9 cellular contexts compared by ENCODE assay signal in genomic region chr22:30301995-30302809, GRCh38. TPM values are rescaled to one million over a fixed set of nuclear protein-coding genes. Genes with fewer than 3 reads are reported as not detected.
DNase-seq lines count a peak whose midpoint lies in the region; ATAC-seq and TF ChIP-seq lines count a peak whose summit lies in the region.
"Had no signal": no experiment of that assay in that cellular context is flagged by ENCODE, and none has a peak within 500 bp of the region (broad histone marks: within the 10 kb centered on the region; RNA-seq: fewer than 3 reads in every experiment).

No MANE protein-coding gene starts in this region.

- peaks cover 31% of the 10 kb centered on the region for H3K79me2 ChIP-seq in hepatocyte

- no peak for ATAC-seq in GM21360 (IDR thresholded peaks at IDR 0.05; ENCODE audit: unreplicated experiment)

- peaks cover 26% of the 10 kb centered on the region for H3K4me1 ChIP-seq in hepatocyte (ENCODE audit: insufficient read depth)

- no peaks in the 10 kb centered on the region for H3K9me3 Mint-ChIP-seq in activated CD4-positive, alpha-beta T cell treated with anti-CD3 and anti-CD28 coated beads, Interleukin-2, amount 10 ng/mL, durations not matched to agents 24 days and 14 days
- H3K9me3 Mint-ChIP-seq in activated T-helper 2 cell treated with anti-CD3 and anti-CD28 coated beads, Interferon-gamma antibody, Interleukin-2, Interleukin-4, amounts not matched to agents 10 μg/mL and 5 μg/mL and 100 μg/mL, durations not matched to agents 14 hours and 24 hours and 36 hours, result no peaks in the 10 kb centered on the region

- no peaks in the 10 kb centered on the region for H3K9me3 ChIP-seq in hepatocyte (ENCODE audit: low read depth)
- H3K9me3 ChIP-seq: A549 had no signal

- TF ChIP-seq CTCF in hepatocyte (IDR thresholded peaks at IDR 0.05; ENCODE audit: poor library complexity), result no peak

- H4K20me1 ChIP-seq in hepatocyte (ENCODE audit: insufficient read depth, poor library complexity, severe bottlenecking), result peaks cover 10% of the 10 kb centered on the region

- peaks cover 29% of the 10 kb centered on the region for H3K36me3 Mint-ChIP-seq in activated CD4-positive, alpha-beta T cell treated with anti-CD3 and anti-CD28 coated beads, Interleukin-2, amount 10 ng/mL, durations not matched to agents 24 days and 14 days (ENCODE audit: low read depth)
- peaks cover 56% of the 10 kb centered on the region for H3K36me3 Mint-ChIP-seq in activated T-helper 2 cell treated with anti-CD3 and anti-CD28 coated beads, Interferon-gamma antibody, Interleukin-2, Interleukin-4, amounts not matched to agents 10 μg/mL and 5 μg/mL and 100 μg/mL, durations not matched to agents 14 hours and 24 hours and 36 hours (ENCODE audit: low read depth)

- H3K4me2 ChIP-seq in hepatocyte, result no peak overlapping the region
- H3K4me2 ChIP-seq: A549 had no signal

- intact Hi-C loops in activated CD4-positive, alpha-beta T cell treated with anti-CD3 and anti-CD28 coated beads, Interleukin-2, amount 10 ng/mL, durations not matched to agents 24 days and 14 days (cut with micrococcal nuclease), result no loop called here
- intact Hi-C loops in activated T-helper 2 cell treated with anti-CD3 and anti-CD28 coated beads, Interferon-gamma antibody, Interleukin-2, Interleukin-4, amounts not matched to agents 10 μg/mL and 5 μg/mL and 100 μg/mL, durations not matched to agents 14 hours and 24 hours and 36 hours (cut with micrococcal nuclease), result no loop called here

- peak; percentile 71 for DNase-seq in activated CD4-positive, alpha-beta T cell treated with anti-CD3 and anti-CD28 coated beads, Interleukin-2, amount 10 ng/mL, durations not matched to agents 24 days and 14 days
- no peak for DNase-seq in activated CD4-positive, alpha-beta T cell treated with anti-CD3 and anti-CD28 coated beads, Interleukin-2, amount 50 U/mL, for 4 hours
- DNase-seq in activated T-helper 2 cell treated with anti-CD3 and anti-CD28 coated beads, Interferon-gamma antibody, Interleukin-2, Interleukin-4, amounts not matched to agents 10 μg/mL and 5 μg/mL and 100 μg/mL, durations not matched to agents 14 hours and 24 hours and 36 hours (ENCODE audit: low spot score), result no peak
- peak; percentile 63 for DNase-seq in hepatocyte (ENCODE audit: low spot score)
- DNase-seq in stromal cell of bone marrow (ENCODE audit: low read depth), result peak; percentile 69
- DNase-seq in NCI-H1092 treated with DMSO at 0.1 percent for 48 hours (lab: John Stamatoyannopoulos, UW), result no peak
- DNase-seq in stimulated activated naive CD4-positive, alpha-beta T cell (lab: John Stamatoyannopoulos, UW), result no peak

- no peak overlapping the region for H3K4me3 ChIP-seq in hepatocyte
- H3K4me3 ChIP-seq: A549 had no signal

- H3K27ac Mint-ChIP-seq in activated CD4-positive, alpha-beta T cell treated with anti-CD3 and anti-CD28 coated beads, Interleukin-2, amount 10 ng/mL, durations not matched to agents 24 days and 14 days, result peak overlapping the region; percentile 87
- peak overlapping the region; percentile 90 for H3K27ac Mint-ChIP-seq in activated T-helper 2 cell treated with anti-CD3 and anti-CD28 coated beads, Interferon-gamma antibody, Interleukin-2, Interleukin-4, amounts not matched to agents 10 μg/mL and 5 μg/mL and 100 μg/mL, durations not matched to agents 14 hours and 24 hours and 36 hours

- H2AFZ ChIP-seq in hepatocyte, result no peak overlapping the region

- 65% methylated on average over 8 of the region's 9 CpGs for WGBS in hepatocyte (ENCODE audit: low lambda C conversion rate, missing lambda C conversion rate)

- H3K36me3 ChIP-seq in hepatocyte (replicated peaks; ENCODE audit: insufficient read depth, low read depth), result no peaks in the 10 kb centered on the region

- no peaks in the 10 kb centered on the region for H3K27me3 ChIP-seq in hepatocyte

- H3K4me1 Mint-ChIP-seq in activated CD4-positive, alpha-beta T cell treated with anti-CD3 and anti-CD28 coated beads, Interleukin-2, amount 10 ng/mL, durations not matched to agents 24 days and 14 days, result peaks cover 76% of the 10 kb centered on the region
- H3K4me1 Mint-ChIP-seq in activated T-helper 2 cell treated with anti-CD3 and anti-CD28 coated beads, Interferon-gamma antibody, Interleukin-2, Interleukin-4, amounts not matched to agents 10 μg/mL and 5 μg/mL and 100 μg/mL, durations not matched to agents 14 hours and 24 hours and 36 hours (ENCODE audit: low read depth), result peaks cover 70% of the 10 kb centered on the region

- no peaks in the 10 kb centered on the region for H3K9me2 ChIP-seq in hepatocyte (replicated peaks; ENCODE audit: insufficient read depth)

- no peaks in the 10 kb centered on the region for H3K27me3 Mint-ChIP-seq in activated CD4-positive, alpha-beta T cell treated with anti-CD3 and anti-CD28 coated beads, Interleukin-2, amount 10 ng/mL, durations not matched to agents 24 days and 14 days
- H3K27me3 Mint-ChIP-seq in activated T-helper 2 cell treated with anti-CD3 and anti-CD28 coated beads, Interferon-gamma antibody, Interleukin-2, Interleukin-4, amounts not matched to agents 10 μg/mL and 5 μg/mL and 100 μg/mL, durations not matched to agents 14 hours and 24 hours and 36 hours (ENCODE audit: low read depth), result no peaks in the 10 kb centered on the region

- peak overlapping the region; percentile 55 for H3K4me3 Mint-ChIP-seq in activated CD4-positive, alpha-beta T cell treated with anti-CD3 and anti-CD28 coated beads, Interleukin-2, amount 10 ng/mL, durations not matched to agents 24 days and 14 days
- peak overlapping the region; percentile 4 for H3K4me3 Mint-ChIP-seq in activated T-helper 2 cell treated with anti-CD3 and anti-CD28 coated beads, Interferon-gamma antibody, Interleukin-2, Interleukin-4, amounts not matched to agents 10 μg/mL and 5 μg/mL and 100 μg/mL, durations not matched to agents 14 hours and 24 hours and 36 hours (ENCODE audit: low read depth)

- peak overlapping the region; percentile 73 for H3K27ac ChIP-seq in hepatocyte

RNA-seq across cellular contexts. Expression of gene CASTOR1, which starts 12.9 kb away (rescaled TPM):
- total RNA-seq in activated CD4-positive, alpha-beta T cell treated with anti-CD3 and anti-CD28 coated beads, Interleukin-2, amount 10 ng/mL, durations not matched to agents 24 days and 14 days, result 4.7 and 7.3 TPM in 2 replicates
- total RNA-seq in activated T-helper 2 cell treated with anti-CD3 and anti-CD28 coated beads, Interferon-gamma antibody, Interleukin-2, Interleukin-4, amounts not matched to agents 10 μg/mL and 5 μg/mL and 100 μg/mL, durations not matched to agents 14 hours and 24 hours and 36 hours, result 11.1 TPM in 2 replicates
- total RNA-seq in hepatocyte, result 30.9 and 48.0 TPM in 2 replicates
- 43.5 and 53.5 TPM in 2 replicates for polyA plus RNA-seq in hepatocyte

RNA-seq across cellular contexts. Expression of gene TBC1D10A, which starts 24.5 kb away (rescaled TPM):
- total RNA-seq in activated CD4-positive, alpha-beta T cell treated with anti-CD3 and anti-CD28 coated beads, Interleukin-2, amount 10 ng/mL, durations not matched to agents 24 days and 14 days, result 18.9 and 19.3 TPM in 2 replicates
- 26.8 and 29.4 TPM in 2 replicates for total RNA-seq in activated T-helper 2 cell treated with anti-CD3 and anti-CD28 coated beads, Interferon-gamma antibody, Interleukin-2, Interleukin-4, amounts not matched to agents 10 μg/mL and 5 μg/mL and 100 μg/mL, durations not matched to agents 14 hours and 24 hours and 36 hours
- total RNA-seq in hepatocyte, result 15.7 and 23.4 TPM in 2 replicates
- polyA plus RNA-seq in hepatocyte, result 38.7 and 39.9 TPM in 2 replicates

RNA-seq across cellular contexts. Expression of gene OSM, which starts 35.6 kb away (rescaled TPM):
- 61.0 and 62.8 TPM in 2 replicates for total RNA-seq in activated CD4-positive, alpha-beta T cell treated with anti-CD3 and anti-CD28 coated beads, Interleukin-2, amount 10 ng/mL, durations not matched to agents 24 days and 14 days
- total RNA-seq in activated T-helper 2 cell treated with anti-CD3 and anti-CD28 coated beads, Interferon-gamma antibody, Interleukin-2, Interleukin-4, amounts not matched to agents 10 μg/mL and 5 μg/mL and 100 μg/mL, durations not matched to agents 14 hours and 24 hours and 36 hours, result 148 and 152 TPM in 2 replicates
- total RNA-seq in hepatocyte, result 0.48 and 1.5 TPM in 2 replicates
- not detected in 2 replicates for polyA plus RNA-seq in hepatocyte
- polyA plus RNA-seq: A549 had no signal

RNA-seq across cellular contexts. Expression of gene SF3A1, which starts 54.5 kb away (rescaled TPM):
- total RNA-seq in activated CD4-positive, alpha-beta T cell treated with anti-CD3 and anti-CD28 coated beads, Interleukin-2, amount 10 ng/mL, durations not matched to agents 24 days and 14 days, result 314 and 319 TPM in 2 replicates
- 287 and 325 TPM in 2 replicates for total RNA-seq in activated T-helper 2 cell treated with anti-CD3 and anti-CD28 coated beads, Interferon-gamma antibody, Interleukin-2, Interleukin-4, amounts not matched to agents 10 μg/mL and 5 μg/mL and 100 μg/mL, durations not matched to agents 14 hours and 24 hours and 36 hours
- total RNA-seq in hepatocyte, result 45.8 and 48.6 TPM in 2 replicates
- 82.5 and 84.6 TPM in 2 replicates for polyA plus RNA-seq in hepatocyte

RNA-seq across cellular contexts. Expression of gene CCDC157, which starts 54.6 kb away (rescaled TPM):
- total RNA-seq in activated CD4-positive, alpha-beta T cell treated with anti-CD3 and anti-CD28 coated beads, Interleukin-2, amount 10 ng/mL, durations not matched to agents 24 days and 14 days, result 2.9 and 3.2 TPM in 2 replicates
- 3.2 and 4.3 TPM in 2 replicates for total RNA-seq in activated T-helper 2 cell treated with anti-CD3 and anti-CD28 coated beads, Interferon-gamma antibody, Interleukin-2, Interleukin-4, amounts not matched to agents 10 μg/mL and 5 μg/mL and 100 μg/mL, durations not matched to agents 14 hours and 24 hours and 36 hours
- 4.1 and 5.3 TPM in 2 replicates for total RNA-seq in hepatocyte
- 5.4 TPM in 2 replicates for polyA plus RNA-seq in hepatocyte

Comparison
In these comparisons a context has a peak if more than half of its experiments do, and no peak if none do; other contexts are left out.
1. DNase-seq: peak in activated CD4-positive, alpha-beta T cell treated with anti-CD3 and anti-CD28 coated beads, Interleukin-2, amount 10 ng/mL, durations not matched to agents 24 days and 14 days (single experiment), hepatocyte (single experiment) and stromal cell of bone marrow (single experiment); none in activated CD4-positive, alpha-beta T cell treated with anti-CD3 and anti-CD28 coated beads, Interleukin-2, amount 50 U/mL, for 4 hours (0 of 2), activated T-helper 2 cell treated with anti-CD3 and anti-CD28 coated beads, Interferon-gamma antibody, Interleukin-2, Interleukin-4, amounts not matched to agents 10 μg/mL and 5 μg/mL and 100 μg/mL, durations not matched to agents 14 hours and 24 hours and 36 hours (single experiment), NCI-H1092 treated with DMSO at 0.1 percent for 48 hours (single experiment) and stimulated activated naive CD4-positive, alpha-beta T cell (0 of 6).
2. RNA of gene OSM, which starts 35.6 kb away (total RNA-seq): 148 to 152 TPM in activated T-helper 2 cell treated with anti-CD3 and anti-CD28 coated beads, Interferon-gamma antibody, Interleukin-2, Interleukin-4, amounts not matched to agents 10 μg/mL and 5 μg/mL and 100 μg/mL, durations not matched to agents 14 hours and 24 hours and 36 hours and 61.0 to 62.8 TPM in activated CD4-positive, alpha-beta T cell treated with anti-CD3 and anti-CD28 coated beads, Interleukin-2, amount 10 ng/mL, durations not matched to agents 24 days and 14 days; 0.48 to 1.5 TPM in hepatocyte; every median in the first group is over 10 times any median in the second.